In the genomic region with DNA sequence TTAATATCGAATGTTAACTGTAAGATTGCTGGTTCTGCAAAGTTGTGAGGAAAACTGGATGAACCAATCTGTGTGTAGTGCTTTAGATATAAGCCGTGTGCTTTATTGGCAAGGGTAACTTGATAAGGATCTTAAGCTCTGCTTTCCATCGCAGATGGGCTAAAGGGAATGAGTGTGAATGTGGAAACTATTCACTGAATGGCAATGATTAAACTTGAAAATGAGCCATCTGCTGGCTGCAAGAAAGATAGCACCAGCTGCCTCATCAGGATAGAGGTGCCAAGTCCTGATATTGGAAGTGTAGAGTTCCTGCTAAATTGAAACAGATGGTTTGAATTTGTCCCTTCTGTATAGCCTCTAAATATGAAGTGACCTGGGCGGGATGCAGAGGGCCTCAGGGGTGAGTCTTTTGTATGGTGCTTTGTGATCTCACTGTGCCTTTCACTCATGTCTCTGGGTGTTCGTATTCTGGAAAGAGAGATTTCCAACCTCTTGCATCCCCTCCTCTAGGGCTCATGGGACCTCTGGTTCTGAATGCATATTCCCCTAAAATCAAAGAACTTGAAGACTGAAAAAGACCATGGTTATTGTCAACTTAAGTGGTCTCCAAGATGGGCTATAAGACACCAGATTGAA, we compare ENCODE assay signal across 10 cellular contexts. TPM values are rescaled to one million over a fixed set of nuclear protein-coding genes. Genes with fewer than 3 reads are reported as not detected.
A peak's percentile ranks its signal among the peaks of the same experiment; 100 is the strongest.
DNase-seq lines count a peak whose midpoint lies in the region; ATAC-seq, FAIRE-seq and TF ChIP-seq lines count a peak whose summit lies in the region.
"Had no signal": no experiment of that assay in that cellular context is flagged by ENCODE, and none has a peak within 500 bp of the region (broad histone marks: within the 10 kb centered on the region; RNA-seq: fewer than 3 reads in every experiment).

No MANE protein-coding gene starts in this region.

- no peaks in the 10 kb centered on the region for H3K27me3 ChIP-seq in IMR-90 (ENCODE audit: control insufficient read depth, insufficient read depth, low read length)
- no peaks in the 10 kb centered on the region for H3K27me3 ChIP-seq in testis

- H3K18ac ChIP-seq in IMR-90 (ENCODE audit: low read depth, low read length): no peak overlapping the region

- H4K20me1 ChIP-seq in IMR-90 (ENCODE audit: insufficient read depth, low read length): no peaks in the 10 kb centered on the region

- no peaks in the 10 kb centered on the region for H3K4me1 Mint-ChIP-seq in activated naive CD4-positive, alpha-beta T cell treated with anti-CD3 and anti-CD28 coated beads, Interleukin-2, amount 10 ng/mL, durations not matched to agents 7 days and 5 days

- H3K9ac ChIP-seq in IMR-90 (ENCODE audit: low read depth, low read length): no peak overlapping the region
- H3K9ac ChIP-seq: parathyroid adenoma had no signal

- no peak overlapping the region for H4K91ac ChIP-seq in IMR-90 (ENCODE audit: insufficient read depth, low read depth, low read length)

- H3K14ac ChIP-seq in IMR-90 (replicated peaks; ENCODE audit: low read depth, low read length): no peak overlapping the region

- no peak overlapping the region for H2AK5ac ChIP-seq in IMR-90 (ENCODE audit: low read depth, low read length)

- H3K79me1 ChIP-seq in IMR-90 (ENCODE audit: low read depth in 1 of 2, low read length in 2 of 2): no peaks in the 10 kb centered on the region

- H3K9me3 Mint-ChIP-seq in activated naive CD4-positive, alpha-beta T cell treated with anti-CD3 and anti-CD28 coated beads, Interleukin-2, amount 10 ng/mL, durations not matched to agents 7 days and 5 days: no peaks in the 10 kb centered on the region

- H2BK20ac ChIP-seq in IMR-90 (ENCODE audit: low read depth, low read length): no peak overlapping the region

- H3K9me3 ChIP-seq in IMR-90 (ENCODE audit: control insufficient read depth, insufficient read depth, low read length) (no peaks in the 10 kb centered on the region), testis (no peaks in the 10 kb centered on the region)

- no peak overlapping the region for H2BK5ac ChIP-seq in IMR-90 (ENCODE audit: low read depth, low read length, poor library complexity, severe bottlenecking)

- in situ Hi-C loops in IMR-90 (cut with MboI; ENCODE audit: low sequenced_read_pairs): no loop called here

- no peaks in the 10 kb centered on the region for H3K36me3 ChIP-seq in IMR-90 (ENCODE audit: control insufficient read depth, insufficient read depth, low read length)
- H3K36me3 ChIP-seq in testis (ENCODE audit: low read depth, missing control alignments): no peaks in the 10 kb centered on the region

- peak; percentile 62 for ATAC-seq in IMR-90 (ENCODE audit: low read depth)

- no TSS peak for BruUV-seq in IMR-90 (replicated peaks; lab: Mats Ljungman, UMichigan)

- CTCF ChIA-PET in IMR-90 (lab: Yijun Ruan, JAX): interaction anchor here (1.2 to 1.4 kb wide), 3 partner anchors 16 to 325 kb away, joined by 3 to 5 read pairs (median 3); no protein-coding TSS in a partner anchor
- CTCF ChIA-PET in activated naive CD4-positive, alpha-beta T cell treated with anti-CD3 and anti-CD28 coated beads, Interleukin-2, amount 10 ng/mL, durations not matched to agents 7 days and 5 days (lab: Charles Lee): interaction anchor here (0.8 to 2.1 kb wide), 10 partner anchors 26 to 433 kb away, joined by 3 to 14 read pairs (median 3); no protein-coding TSS in a partner anchor

- H3K4me3 Mint-ChIP-seq in activated naive CD4-positive, alpha-beta T cell treated with anti-CD3 and anti-CD28 coated beads, Interleukin-2, amount 10 ng/mL, durations not matched to agents 7 days and 5 days: no peak overlapping the region

- H2BK15ac ChIP-seq in IMR-90 (ENCODE audit: low read depth, low read length): no peak overlapping the region

- peak; percentile 89 for FAIRE-seq in TTC549 (lab: Jason Lieb, UNC)

- no peaks in the 10 kb centered on the region for H3K9me1 ChIP-seq in IMR-90 (ENCODE audit: insufficient read depth, low read length)

- H4K8ac ChIP-seq in IMR-90 (ENCODE audit: low read depth in 2 of 2, low read length in 2 of 2): no peak overlapping the region

- H3K4me1 ChIP-seq in IMR-90 (ENCODE audit: control insufficient read depth, insufficient read depth, low read length) (no peaks in the 10 kb centered on the region), testis (no peaks in the 10 kb centered on the region)
- H3K4me1 ChIP-seq: parathyroid adenoma had no signal

- H3K4me2 ChIP-seq in IMR-90 (ENCODE audit: low read depth, low read length): no peak overlapping the region

- DNase-seq in DMS153 treated with DMSO at 0.1 percent for 48 hours (lab: John Stamatoyannopoulos, UW; ENCODE audit: unreplicated experiment): peak; percentile 3
- peak; percentile 23 for DNase-seq in IMR-90
- peak; percentile 68 for DNase-seq in inferior parietal cortex (ENCODE audit: extremely low spot score)
- DNase-seq in activated CD4-positive, CD25-positive, alpha-beta regulatory T cell treated with anti-CD3 and anti-CD28 coated beads, Interleukin-2, amount 50 U/mL, for 72 hours: no peak
- DNase-seq in testis: no peak
- DNase-seq in activated naive CD4-positive, alpha-beta T cell treated with anti-CD3 and anti-CD28 coated beads, Interleukin-2, amount 10 ng/mL, durations not matched to agents 7 days and 5 days: no peak
- no peak for DNase-seq in UCSD-AML1 (lab: John Stamatoyannopoulos, UW; ENCODE audit: unreplicated experiment)

- no peak overlapping the region for H2AK9ac ChIP-seq in IMR-90 (replicated peaks; ENCODE audit: low read depth, low read length, poor library complexity)

- no peak overlapping the region for H4K5ac ChIP-seq in IMR-90 (ENCODE audit: low read depth, low read length)

- H3K4me3 ChIP-seq in IMR-90 (ENCODE audit: insufficient read depth, low read depth, low read length) (no peak overlapping the region), testis (no peak overlapping the region)
- H3K4me3 ChIP-seq: SK-N-MC had no signal

- no peaks in the 10 kb centered on the region for H3K36me3 Mint-ChIP-seq in activated naive CD4-positive, alpha-beta T cell treated with anti-CD3 and anti-CD28 coated beads, Interleukin-2, amount 10 ng/mL, durations not matched to agents 7 days and 5 days

- no peak for TF ChIP-seq POLR2A in IMR-90 (IDR thresholded peaks at IDR 0.05; ENCODE audit: low read depth, low read length)
- no peak for TF ChIP-seq POLR2A in testis (IDR thresholded peaks at IDR 0.05)

- no peak overlapping the region for H3K23ac ChIP-seq in IMR-90 (ENCODE audit: low read depth, low read length)

- no peaks in the 10 kb centered on the region for H3K27me3 Mint-ChIP-seq in activated naive CD4-positive, alpha-beta T cell treated with anti-CD3 and anti-CD28 coated beads, Interleukin-2, amount 10 ng/mL, durations not matched to agents 7 days and 5 days

- TF ChIP-seq RAD21 in IMR-90 (IDR thresholded peaks at IDR 0.05; ENCODE audit: low read length): 0 out of 2 replicates have a peak, but pooled peaks have one; percentile 5

- H3K27ac ChIP-seq in IMR-90 (ENCODE audit: insufficient read depth, low read length) (no peak overlapping the region), testis (no peak overlapping the region)
- H3K27ac ChIP-seq: parathyroid adenoma, SK-N-MC had no signal

- 44% methylated on average over 1 of the region's 5 CpGs; no CpG with 5 or more reads in 1 of the 2 experiments for WGBS in IMR-90 (ENCODE audit: extremely low coverage in 2 of 2, insufficient read length in 1 of 2), 2 experiments
- WGBS in testis, 2 donors: 45 to 49% methylated on average over 5 of the region's 5 CpGs

- TF ChIP-seq CTCF in IMR-90 (conservative IDR thresholded peaks at IDR 0.05; ENCODE audit: low read depth, low read length): peak; percentile 43
- TF ChIP-seq CTCF in testis (IDR thresholded peaks at IDR 0.05): peak in 1 of 3 experiments; percentile 43

- dilution Hi-C loops in IMR-90 (cut with HindIII; ENCODE audit: low sequenced_read_pairs, unreplicated experiment): no loop called here

- no peak overlapping the region for H2AFZ ChIP-seq in IMR-90 (replicated peaks; ENCODE audit: low read length, poor library complexity)
- H2AFZ ChIP-seq: parathyroid adenoma had no signal

- H3K4ac ChIP-seq in IMR-90 (ENCODE audit: low read depth, low read length): no peak overlapping the region

- no peak overlapping the region for H2BK120ac ChIP-seq in IMR-90 (ENCODE audit: low read depth, low read length)

- intact Hi-C loops in IMR-90 (cut with micrococcal nuclease): no loop called here
- intact Hi-C loops in testis (cut with DNase I; ENCODE audit: low total_unique reads): no loop called here

- no peak overlapping the region for H3K56ac ChIP-seq in IMR-90 (ENCODE audit: extremely low read depth, insufficient read depth, low read length)

- no peak overlapping the region for H3K27ac Mint-ChIP-seq in activated naive CD4-positive, alpha-beta T cell treated with anti-CD3 and anti-CD28 coated beads, Interleukin-2, amount 10 ng/mL, durations not matched to agents 7 days and 5 days

- POLR2A ChIA-PET in IMR-90 (lab: Charles Lee; ENCODE audit: unreplicated experiment): no interaction called here

TF ChIP-seq in IMR-90, 13 proteins besides CTCF, POLR2A, EP300 and RAD21:
- no peak for TF ChIP-seq CHD1 (IDR thresholded peaks at IDR 0.05; ENCODE audit: low read depth, low read length)
- TF ChIP-seq SMC3 (IDR thresholded peaks at IDR 0.05; ENCODE audit: low read depth, low read length): 0 out of 2 replicates have a peak, but pooled peaks have one; percentile 16

RNA-seq across cellular contexts. Expression of gene FCRL3, which starts 9.2 kb away (rescaled TPM):
- total RNA-seq in IMR-90 (2012; rRNA removed): not detected in 2 replicates
- not detected in 2 replicates for polyA plus RNA-seq in IMR-90 (2012; rRNA removed)
- polyA plus RNA-seq in IMR-90 (2012; cell fraction: cytosol; rRNA removed): not detected in 2 replicates
- not detected in 2 replicates for polyA plus RNA-seq in IMR-90 (2012; cell fraction: nucleus; rRNA removed; ENCODE audit: low replicate concordance)
- total RNA-seq in testis: under 1 TPM; 0.19 to 0.47 TPM
- polyA plus RNA-seq in testis (ENCODE audit: insufficient read depth, low read depth, low replicate concordance): 0.86 TPM

Comparison
In these comparisons a context has a peak if more than half of its experiments do, and no peak if none do; other contexts are left out.
1. DNase-seq: peak in DMS153 treated with DMSO at 0.1 percent for 48 hours (single experiment), IMR-90 (single experiment) and inferior parietal cortex (single experiment); none in activated CD4-positive, CD25-positive, alpha-beta regulatory T cell treated with anti-CD3 and anti-CD28 coated beads, Interleukin-2, amount 50 U/mL, for 72 hours (single experiment), testis (single experiment), activated naive CD4-positive, alpha-beta T cell treated with anti-CD3 and anti-CD28 coated beads, Interleukin-2, amount 10 ng/mL, durations not matched to agents 7 days and 5 days (single experiment) and UCSD-AML1 (single experiment).